ENCODE assay signal across 9 cellular contexts in the genomic region with DNA sequence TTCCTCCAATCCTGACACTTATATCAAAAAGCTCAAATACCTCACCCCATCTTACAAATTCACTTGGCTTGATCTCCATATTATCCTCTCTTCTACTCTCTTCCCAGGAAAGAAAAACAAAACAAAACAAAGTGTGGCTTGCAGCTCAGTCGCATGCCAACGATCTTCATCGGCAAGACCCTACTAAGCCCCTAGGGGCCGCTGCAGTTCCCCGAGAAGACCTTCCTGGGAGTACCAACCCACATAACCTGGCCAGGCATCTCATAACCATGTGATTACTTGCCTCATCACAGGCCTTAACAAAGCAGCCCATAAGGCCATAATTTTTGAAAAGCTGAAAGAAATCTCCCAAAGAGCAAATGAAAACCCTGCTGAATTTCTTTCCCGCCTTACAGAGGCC.
DNase-seq lines count a peak whose midpoint lies in the region; ATAC-seq and TF ChIP-seq lines count a peak whose summit lies in the region.
"Had no signal": no experiment of that assay in that cellular context is flagged by ENCODE, and none has a peak within 500 bp of the region (broad histone marks: within the 10 kb centered on the region; RNA-seq: fewer than 3 reads in every experiment).

No MANE protein-coding gene starts in this region.

- H3K27me3 Mint-ChIP-seq in activated CD4-positive, alpha-beta memory T cell treated with anti-CD3 and anti-CD28 coated beads, Interleukin-2, amount 10 ng/mL, durations not matched to agents 7 days and 5 days: peaks cover 6% of the 10 kb centered on the region

- H2BK5ac ChIP-seq in mesendoderm (ENCODE audit: low read length): no peak overlapping the region

- H2AK5ac ChIP-seq in mesendoderm (ENCODE audit: low read length): no peak overlapping the region

- H3K4me3 ChIP-seq in GM06990 (replicated peaks; ENCODE audit: low read depth, low read length) (no peak overlapping the region), NB4 (ENCODE audit: low read depth, low read length) (no peak overlapping the region), mesendoderm (ENCODE audit: low read length) (no peak overlapping the region)

- H3K4me1 ChIP-seq in mesendoderm (ENCODE audit: control insufficient read depth, low read depth, low read length): no peaks in the 10 kb centered on the region

- no peak overlapping the region for H3K56ac ChIP-seq in mesendoderm (ENCODE audit: low read length)

- no CpG with 5 or more reads among the region's 6 CpGs for WGBS in mesendoderm (ENCODE audit: extremely low coverage, insufficient coverage, low lambda C conversion rate)

- no peak overlapping the region for H3K18ac ChIP-seq in mesendoderm (ENCODE audit: low read length)

- ATAC-seq in GM21360 (IDR thresholded peaks at IDR 0.05; ENCODE audit: unreplicated experiment): no peak

- no peaks in the 10 kb centered on the region for H3K27me3 ChIP-seq in GM06990 (replicated peaks; ENCODE audit: control insufficient read depth, insufficient read depth, low read length)
- no peaks in the 10 kb centered on the region for H3K27me3 ChIP-seq in mesendoderm (ENCODE audit: insufficient read depth, low read length, poor library complexity)

- no peaks in the 10 kb centered on the region for H3K79me1 ChIP-seq in mesendoderm (ENCODE audit: low read length)

- H3K27ac ChIP-seq in mesendoderm (ENCODE audit: low read depth, low read length): no peak overlapping the region

- H3K36me3 ChIP-seq in GM06990 (ENCODE audit: control insufficient read depth, insufficient read depth, low read length) (no peaks in the 10 kb centered on the region), mesendoderm (ENCODE audit: control insufficient read depth, insufficient read depth, low read length) (no peaks in the 10 kb centered on the region)

- H3K9ac ChIP-seq in mesendoderm (ENCODE audit: low read length): no peak overlapping the region

- peaks cover 43% of the 10 kb centered on the region for H3K9me3 Mint-ChIP-seq in activated CD4-positive, alpha-beta memory T cell treated with anti-CD3 and anti-CD28 coated beads, Interleukin-2, amount 10 ng/mL, durations not matched to agents 7 days and 5 days

- no peak overlapping the region for H4K8ac ChIP-seq in mesendoderm (ENCODE audit: low read depth, low read length)

- H3K4me1 Mint-ChIP-seq in activated CD4-positive, alpha-beta memory T cell treated with anti-CD3 and anti-CD28 coated beads, Interleukin-2, amount 10 ng/mL, durations not matched to agents 7 days and 5 days: peaks cover 52% of the 10 kb centered on the region
- H3K4me1 Mint-ChIP-seq: mesothelial cell of epicardium had no signal

- POLR2A ChIA-PET in activated CD4-positive, alpha-beta memory T cell treated with anti-CD3 and anti-CD28 coated beads, Interleukin-2, amount 10 ng/mL, durations not matched to agents 7 days and 5 days (lab: Charles Lee): no interaction called here

- CTCF ChIA-PET in activated CD4-positive, alpha-beta memory T cell treated with anti-CD3 and anti-CD28 coated beads, Interleukin-2, amount 10 ng/mL, durations not matched to agents 7 days and 5 days (lab: Charles Lee): no interaction called here

- H3K4ac ChIP-seq in mesendoderm (ENCODE audit: low read depth, low read length): no peak overlapping the region

- H2BK15ac ChIP-seq in mesendoderm (replicated peaks; ENCODE audit: low read depth): no peak overlapping the region

- H3K36me3 Mint-ChIP-seq in activated CD4-positive, alpha-beta memory T cell treated with anti-CD3 and anti-CD28 coated beads, Interleukin-2, amount 10 ng/mL, durations not matched to agents 7 days and 5 days (ENCODE audit: low read depth): peaks cover 57% of the 10 kb centered on the region
- H3K36me3 Mint-ChIP-seq: mesothelial cell of epicardium had no signal

- no peak for TF ChIP-seq POLR2A in NB4 (IDR thresholded peaks at IDR 0.05; ENCODE audit: extremely low read depth, insufficient read length)

- TF ChIP-seq CTCF in GM06990 (IDR thresholded peaks at IDR 0.05; ENCODE audit: insufficient read depth, low read length, poor library complexity, severe bottlenecking) (peak; percentile 24), NB4 (IDR thresholded peaks at IDR 0.05; ENCODE audit: low read depth, low read length) (peak; percentile 35)

- H3K4me2 ChIP-seq in mesendoderm (ENCODE audit: low read length): no peak overlapping the region

- no peaks in the 10 kb centered on the region for H3K79me2 ChIP-seq in mesendoderm (ENCODE audit: control insufficient read depth, insufficient read depth, low read length)

- H3K27ac Mint-ChIP-seq in activated CD4-positive, alpha-beta memory T cell treated with anti-CD3 and anti-CD28 coated beads, Interleukin-2, amount 10 ng/mL, durations not matched to agents 7 days and 5 days: peak overlapping the region; percentile 86
- H3K27ac Mint-ChIP-seq: mesothelial cell of epicardium had no signal

- H3K23ac ChIP-seq in mesendoderm (ENCODE audit: low read length): no peak overlapping the region

- no peak overlapping the region for H4K5ac ChIP-seq in mesendoderm (ENCODE audit: low read length)

- H3K4me3 Mint-ChIP-seq in activated CD4-positive, alpha-beta memory T cell treated with anti-CD3 and anti-CD28 coated beads, Interleukin-2, amount 10 ng/mL, durations not matched to agents 7 days and 5 days: no peak overlapping the region
- H3K4me3 Mint-ChIP-seq: mesothelial cell of epicardium had no signal

- H2BK120ac ChIP-seq in mesendoderm (ENCODE audit: low read depth, low read length): no peak overlapping the region

- no peak for DNase-seq in GM06990 (ENCODE audit: extremely low read depth, insufficient read length)
- peak; percentile 49 for DNase-seq in NB4 (ENCODE audit: low read depth)
- no peak for DNase-seq in activated CD4-positive, alpha-beta memory T cell treated with anti-CD3 and anti-CD28 coated beads, Interleukin-2, amount 10 ng/mL, durations not matched to agents 7 days and 5 days
- DNase-seq in mesendoderm: peak; percentile 81
- no peak for DNase-seq in SIG-M5 treated with dmso at 0.1 percent for 504 hours (lab: John Stamatoyannopoulos, UW; ENCODE audit: unreplicated experiment)
- no peak for DNase-seq in mucosa of gallbladder (ENCODE audit: low spot score)
- no peak for DNase-seq in stimulated activated naive CD4-positive, alpha-beta T cell treated with Interleukin-2 at 50 U/mL for 16 hours (lab: John Stamatoyannopoulos, UW)

Comparison
In these comparisons a context has a peak if more than half of its experiments do, and no peak if none do; other contexts are left out.
1. DNase-seq: peak in NB4 (single experiment) and mesendoderm (single experiment); none in GM06990 (single experiment), activated CD4-positive, alpha-beta memory T cell treated with anti-CD3 and anti-CD28 coated beads, Interleukin-2, amount 10 ng/mL, durations not matched to agents 7 days and 5 days (single experiment), SIG-M5 treated with dmso at 0.1 percent for 504 hours (single experiment), mucosa of gallbladder (single experiment) and stimulated activated naive CD4-positive, alpha-beta T cell treated with Interleukin-2 at 50 U/mL for 16 hours (single experiment).